Comparison of ENCODE assay signal across 2 cellular contexts in genomic region chr20:8209061-8209460, GRCh38.
TF ChIP-seq lines count a peak whose summit lies in the region.

No MANE protein-coding gene starts in this region.

TF ChIP-seq in A549, 52 proteins besides CTCF, POLR2A, EP300 and RAD21 (continued from another document):
- TF ChIP-seq USF2 (IDR thresholded peaks at IDR 0.05) (no peak), NR3C1 (IDR thresholded peaks at IDR 0.05) (no peak), ZNF302 (CRISPR knock-in tag; IDR thresholded peaks at IDR 0.05) (no peak), RCOR1 (IDR thresholded peaks at IDR 0.05; ENCODE audit: low read depth, low read length) (no peak), FOXS1 (CRISPR knock-in tag; IDR thresholded peaks at IDR 0.05) (no peak), HEYL (CRISPR knock-in tag; IDR thresholded peaks at IDR 0.05) (no peak), ZFP36 (IDR thresholded peaks at IDR 0.05; ENCODE audit: borderline replicate concordance, partially characterized antibody) (no peak)

TF ChIP-seq in GM12878, 131 proteins besides CTCF, POLR2A, EP300 and RAD21 (continued from another document):
- TF ChIP-seq RELB (IDR thresholded peaks at IDR 0.05; ENCODE audit: low read depth) (peak; percentile 31; the same call in 1 of the 2 replicates), SP1 (IDR thresholded peaks at IDR 0.05; ENCODE audit: low read depth, low read length) (no peak), EZH2 (IDR thresholded peaks at IDR 0.05; ENCODE audit: borderline replicate concordance, control insufficient read depth, low read depth, low read length) (no peak), E4F1 (IDR thresholded peaks at IDR 0.05; ENCODE audit: borderline replicate concordance, partially characterized antibody) (no peak), STAT1 (conservative IDR thresholded peaks at IDR 0.05) (no peak), MEF2B (IDR thresholded peaks at IDR 0.05; ENCODE audit: partially characterized antibody, poor library complexity, severe bottlenecking) (peak; percentile 33), USF1 (IDR thresholded peaks at IDR 0.05; ENCODE audit: borderline replicate concordance, extremely low read length, insufficient read depth, low read depth, low read length) (no peak), SREBF2 (IDR thresholded peaks at IDR 0.05; ENCODE audit: low read length) (no peak), KDM1A (IDR thresholded peaks at IDR 0.05; ENCODE audit: borderline replicate concordance) (no peak), ZNF384 (IDR thresholded peaks at IDR 0.05; ENCODE audit: borderline replicate concordance, low read depth, low read length) (peak; percentile 75), IKZF2 (IDR thresholded peaks at IDR 0.05) (peak in 1 of 2 experiments; percentile 26; a peak in 1 of 4 replicates), PRDM15 (CRISPR knock-in tag; IDR thresholded peaks at IDR 0.05) (no peak), ATF7 (IDR thresholded peaks at IDR 0.05; ENCODE audit: low read depth) (peak; percentile 36; the same call in 1 of the 2 replicates)
